Comparison of ENCODE assay signal across 9 cellular contexts in genomic region chr9:108467653-108468324, GRCh38.
DNase-seq lines count a peak whose midpoint lies in the region; ATAC-seq and TF ChIP-seq lines count a peak whose summit lies in the region.
"Had no signal": no experiment of that assay in that cellular context is flagged by ENCODE, and none has a peak within 500 bp of the region (broad histone marks: within the 10 kb centered on the region; RNA-seq: fewer than 3 reads in every experiment).

No MANE protein-coding gene starts in this region.

- TF ChIP-seq CTCF in hepatocyte (IDR thresholded peaks at IDR 0.05; ENCODE audit: poor library complexity) (no peak), transverse colon (IDR thresholded peaks at IDR 0.05) (peak in 2 of 5 experiments; percentile 31 to 39)

- in situ Hi-C loops in GM23248 (cut with MboI), result no loop called here
- in situ Hi-C loops in transverse colon (cut with MboI; ENCODE audit: low pct_ligation_motif_present in 1 of 4, low pct_unique_long_range_greater_than_20kb in 1 of 4, low sequenced_read_pairs in 3 of 4), result no loop called here

- WGBS in GM23248 (ENCODE audit: low coverage in 1 of 2, low lambda C conversion rate in 2 of 2, missing lambda C conversion rate in 2 of 2), 2 experiments, result 3 to 9% methylated on average over 6 of the region's 6 CpGs
- WGBS in hepatocyte (ENCODE audit: low lambda C conversion rate, missing lambda C conversion rate), result 87% methylated on average over 6 of the region's 6 CpGs
- 66 to 71% methylated on average over 5 to 6 of the region's 6 CpGs for WGBS in transverse colon (ENCODE audit: low coverage in 1 of 2), 2 donors

- H3K79me2 ChIP-seq in GM23248 (ENCODE audit: insufficient read depth) (no peaks in the 10 kb centered on the region), hepatocyte (no peaks in the 10 kb centered on the region)

- no peak for TF ChIP-seq POLR2A in transverse colon (IDR thresholded peaks at IDR 0.05)

- H3K4me1 ChIP-seq in GM23248 (ENCODE audit: insufficient read depth) (peaks cover 48% of the 10 kb centered on the region), hepatocyte (ENCODE audit: insufficient read depth) (no peaks in the 10 kb centered on the region), transverse colon (peaks cover 8 to 38% (median 17%) of the 10 kb centered on the region in 4 donors)

- H3K36me3 ChIP-seq in GM23248 (ENCODE audit: low read depth) (no peaks in the 10 kb centered on the region), hepatocyte (replicated peaks; ENCODE audit: insufficient read depth, low read depth) (no peaks in the 10 kb centered on the region), transverse colon (no peaks in the 10 kb centered on the region)

- H3K4me2 ChIP-seq in GM23248 (ENCODE audit: unreplicated experiment) (peak overlapping the region; percentile 74), hepatocyte (no peak overlapping the region)

- peak overlapping the region; percentile 22; the same call in 1 of the 2 replicates for H3K4me3 ChIP-seq in GM23248
- H3K4me3 ChIP-seq in hepatocyte, result no peak overlapping the region
- H3K4me3 ChIP-seq in transverse colon, result no peak overlapping the region

- DNase-seq in GM23248 (peak; percentile 86), hepatocyte (ENCODE audit: low spot score) (peak; percentile 21), transverse colon (peak; percentile 61), MV-4-11 (lab: John Stamatoyannopoulos, UW) (no peak), GDM1 (lab: John Stamatoyannopoulos, UW) (no peak), hepatic stellate cell (ENCODE audit: low spot score) (no peak)
- DNase-seq: activated naive CD4-positive, alpha-beta T cell; naive thymus-derived CD8-positive, alpha-beta T cell had no signal

- H3K9me2 ChIP-seq in GM23248 (ENCODE audit: insufficient read depth) (no peaks in the 10 kb centered on the region), hepatocyte (replicated peaks; ENCODE audit: insufficient read depth) (no peaks in the 10 kb centered on the region)

- H2AFZ ChIP-seq in GM23248, result 0 out of 2 replicates have a peak overlapping the region, but pooled peaks have one; percentile 10
- H2AFZ ChIP-seq in hepatocyte, result peak overlapping the region; percentile 14

- H3K9me3 ChIP-seq in GM23248 (ENCODE audit: low read depth) (no peaks in the 10 kb centered on the region), hepatocyte (ENCODE audit: low read depth) (no peaks in the 10 kb centered on the region), transverse colon (no peaks in the 10 kb centered on the region)

- peak overlapping the region; percentile 43 for H3K9ac ChIP-seq in GM23248

- H3K27ac ChIP-seq in GM23248 (peak overlapping the region; percentile 86), hepatocyte (no peak overlapping the region), transverse colon (peak overlapping the region; percentile 42 to 68 (median 61))

- H3K27me3 ChIP-seq in GM23248 (replicated peaks; ENCODE audit: insufficient read depth) (no peaks in the 10 kb centered on the region), hepatocyte (no peaks in the 10 kb centered on the region), transverse colon (no peaks in the 10 kb centered on the region)

- H4K20me1 ChIP-seq in GM23248 (ENCODE audit: insufficient read depth), result no peaks in the 10 kb centered on the region
- no peaks in the 10 kb centered on the region for H4K20me1 ChIP-seq in hepatocyte (ENCODE audit: insufficient read depth, poor library complexity, severe bottlenecking)

- intact Hi-C loops in transverse colon (cut with DNase I; ENCODE audit: low total_unique reads), result no loop called here

- peak; percentile 51 for ATAC-seq in SK-N-SH treated with all-trans-retinoic acid at 6 μM for 48 hours
- ATAC-seq: naive thymus-derived CD8-positive, alpha-beta T cell had no signal

- H3F3A ChIP-seq in GM23248 (ENCODE audit: insufficient read depth), result peaks cover 48% of the 10 kb centered on the region

- no peak for TF ChIP-seq EP300 in transverse colon (IDR thresholded peaks at IDR 0.05; ENCODE audit: low read depth)

TF ChIP-seq in SK-N-SH treated with all-trans-retinoic acid at 6 μM for 48 hours, 23 proteins besides CTCF, POLR2A, EP300 and RAD21:
- TF ChIP-seq RARB (CRISPR knock-in tag; IDR thresholded peaks at IDR 0.05) (no peak), SNAI2 (CRISPR knock-in tag; IDR thresholded peaks at IDR 0.05) (no peak), TCF4 (CRISPR knock-in tag; IDR thresholded peaks at IDR 0.05; ENCODE audit: borderline replicate concordance) (no peak), POU6F1 (CRISPR knock-in tag; IDR thresholded peaks at IDR 0.05; ENCODE audit: borderline replicate concordance, low read depth) (no peak), ARNTL (CRISPR knock-in tag; IDR thresholded peaks at IDR 0.05; ENCODE audit: borderline replicate concordance, low read depth) (no peak), ZC3H10 (CRISPR knock-in tag; IDR thresholded peaks at IDR 0.05) (no peak), CSDC2 (CRISPR knock-in tag; IDR thresholded peaks at IDR 0.05) (no peak)

Comparison
In these comparisons a context has a peak if more than half of its experiments do, and no peak if none do; other contexts are left out.
1. DNase-seq: peak in GM23248 (single experiment), hepatocyte (single experiment) and transverse colon (single experiment); none in MV-4-11 (single experiment), GDM1 (single experiment) and hepatic stellate cell (single experiment).